In genomic region chr15:75531041-75531450, GRCh38 we compare ENCODE assay signal across 9 cellular contexts. TPM values are rescaled to one million over a fixed set of nuclear protein-coding genes. Genes with fewer than 3 reads are reported as not detected.
DNase-seq lines count a peak whose midpoint lies in the region; ATAC-seq and TF ChIP-seq lines count a peak whose summit lies in the region.
"Had no signal": no experiment of that assay in that cellular context is flagged by ENCODE, and none has a peak within 500 bp of the region (broad histone marks: within the 10 kb centered on the region; RNA-seq: fewer than 3 reads in every experiment).

No MANE protein-coding gene starts in this region.

- DNase-seq in GM04504 (ENCODE audit: low read depth), result peak; percentile 43
- peak in 22 of 42 donors; percentile 17 to 69 (median 34) for DNase-seq in head of caudate nucleus
- peak; percentile 32 for DNase-seq in renal cortical epithelial cell (ENCODE audit: low read depth)
- no peak for DNase-seq in stimulated activated CD4-positive, alpha-beta T cell treated with anti-CD3 and anti-CD28 coated beads, Interleukin-1b, Interleukin-23, amount 100 ng/mL, for 48 hours
- DNase-seq in GM13976 (ENCODE audit: low spot score), result no peak
- DNase-seq in NCI-H1092 treated with DMSO at 0.1 percent for 48 hours (lab: John Stamatoyannopoulos, UW), result no peak

- in situ Hi-C loops in GM13976 (cut with MboI; ENCODE audit: low sequenced_read_pairs, unreplicated experiment), result no loop called here

- peak overlapping the region; percentile 45 for H3K27ac ChIP-seq in angular gyrus (ENCODE audit: low read depth, low read length)
- H3K27ac ChIP-seq: pancreas had no signal

- TF ChIP-seq CTCF in GM13976 (IDR thresholded peaks at IDR 0.05; ENCODE audit: borderline replicate concordance, control extremely low read depth, extremely low read depth, insufficient read depth, missing control alignments), result no peak

- intact Hi-C loops in head of caudate nucleus (cut with DNase I), result no loop called here

- no peak for ATAC-seq in GM18519 (IDR thresholded peaks at IDR 0.05; ENCODE audit: low FRiP score, unreplicated experiment)

RNA-seq across cellular contexts. Expression of gene PTPN9, which starts 48.1 kb away (rescaled TPM):
- total RNA-seq in renal cortical epithelial cell, result 28.5 and 37.0 TPM in 2 replicates

Comparison
In these comparisons a context has a peak if more than half of its experiments do, and no peak if none do; other contexts are left out.
1. DNase-seq: peak in GM04504 (single experiment), head of caudate nucleus (22 of 42) and renal cortical epithelial cell (single experiment); none in stimulated activated CD4-positive, alpha-beta T cell treated with anti-CD3 and anti-CD28 coated beads, Interleukin-1b, Interleukin-23, amount 100 ng/mL, for 48 hours (single experiment), GM13976 (single experiment) and NCI-H1092 treated with DMSO at 0.1 percent for 48 hours (single experiment).